In genomic region chr13:77918391-77919261, GRCh38 we compare ENCODE assay signal across 8 cellular contexts. TPM values are rescaled to one million over a fixed set of nuclear protein-coding genes. Genes with fewer than 3 reads are reported as not detected.
DNase-seq lines count a peak whose midpoint lies in the region; ATAC-seq, FAIRE-seq and TF ChIP-seq lines count a peak whose summit lies in the region.

EDNRB (minus strand) TSS chr13:77918831; CDS start chr13:77918573, 258 bp downstream.

- intact Hi-C loops in HepG2 (cut with micrococcal nuclease; ENCODE audit: unreplicated experiment) (no loop called here), natural killer cell (cut with micrococcal nuclease) (no loop called here)

- CTCF ChIA-PET in HepG2 (lab: Yijun Ruan, JAX; ENCODE audit: low intra/inter-chr PET ratio, low total read pairs): no interaction called here

- H3K9me3 Mint-ChIP-seq in natural killer cell: no peaks in the 10 kb centered on the region

- TF ChIP-seq CTCF in liver (IDR thresholded peaks at IDR 0.05; ENCODE audit: low read depth, low read length, missing input control) (peak; percentile 12), HepG2 (CRISPR knock-in tag; IDR thresholded peaks at IDR 0.05) (no peak), foreskin keratinocyte (conservative IDR thresholded peaks at IDR 0.05) (no peak), natural killer cell (IDR thresholded peaks at IDR 0.05) (no peak)

- no peak for TF ChIP-seq POLR2A in HepG2 (IDR thresholded peaks at IDR 0.05; ENCODE audit: insufficient read depth in 1 of 2, low read depth in 2 of 2, low read length in 2 of 2)

- no peak within 1 kb of the TSS for H3K4me2 ChIP-seq in HepG2 (ENCODE audit: low read depth, low read length)

- H4K20me1 ChIP-seq in HepG2 (ENCODE audit: insufficient read depth, low read length): no peaks in the 10 kb centered on the region

- H3K9me3 ChIP-seq in liver (ENCODE audit: control insufficient read depth in 4 of 4, low read length in 3 of 4) (no peaks in the 10 kb centered on the region), HepG2 (ENCODE audit: low read length) (peaks cover 14% of the 10 kb centered on the region; the same call in 1 of the 2 replicates)

- H3K27me3 ChIP-seq in liver (ENCODE audit: control insufficient read depth in 4 of 4, insufficient read depth in 4 of 4, low read length in 3 of 4) (peaks cover 0 to 3% (median 0%) of the 10 kb centered on the region in 4 donors), HepG2 (ENCODE audit: control insufficient read depth in 1 of 2, insufficient read depth in 2 of 2, low read length in 2 of 2) (no peaks in the 10 kb centered on the region), foreskin keratinocyte (peaks cover 61% of the 10 kb centered on the region)

- DNase-seq in HepG2 (ENCODE audit: low spot score): no peak
- peak; percentile 10 for DNase-seq in T1000 (lab: John Stamatoyannopoulos, UW)
- peak; percentile 22 to 48 for DNase-seq in foreskin keratinocyte
- DNase-seq in natural killer cell: no peak

- in situ Hi-C loops in HepG2 (cut with HindIII; ENCODE audit: extremely low pct_ligation_motif_present, low pct_unique_long_range_greater_than_20kb): no loop called here

- H3K27ac ChIP-seq in liver (ENCODE audit: low read depth in 1 of 2, low read length in 2 of 2): peak within 1 kb of the TSS; percentile 44 to 63
- no peak within 1 kb of the TSS for H3K27ac ChIP-seq in HepG2 (ENCODE audit: extremely low read length, insufficient read depth, low read length)
- no peak within 1 kb of the TSS for H3K27ac ChIP-seq in foreskin keratinocyte

- no peak within 1 kb of the TSS for H3K27ac Mint-ChIP-seq in natural killer cell

- H3K36me3 ChIP-seq in liver (ENCODE audit: control insufficient read depth in 4 of 4, insufficient read depth in 3 of 4, low read depth in 1 of 4, low read length in 3 of 4) (no peaks in the 10 kb centered on the region), HepG2 (replicated peaks in 1 of 2; ENCODE audit: control insufficient read depth in 1 of 2, insufficient read depth in 2 of 2, low read length in 2 of 2) (no peaks in the 10 kb centered on the region)

- H3K36me3 Mint-ChIP-seq in natural killer cell: no peaks in the 10 kb centered on the region

- H3K4me3 ChIP-seq in liver (ENCODE audit: low read depth in 1 of 3, low read length in 3 of 3) (peak within 1 kb of the TSS; percentile 1 to 63 (median 44)), HepG2 (replicated peaks in 1 of 3; ENCODE audit: insufficient read depth in 1 of 3, low read depth in 2 of 3, low read length in 3 of 3) (no peak within 1 kb of the TSS)

- FAIRE-seq in HepG2 (lab: Jason Lieb, UNC): no peak

- TF ChIP-seq EP300 in HepG2 (IDR thresholded peaks at IDR 0.05; ENCODE audit: low read depth in 2 of 2, low read length in 2 of 2) (no peak), HepG2 (CRISPR knock-in tag; IDR thresholded peaks at IDR 0.05; ENCODE audit: borderline replicate concordance) (no peak)

- no peaks in the 10 kb centered on the region for H3K79me2 ChIP-seq in HepG2 (ENCODE audit: insufficient read depth, low read length)

- peaks cover 0 to 6% (median 0%) of the 10 kb centered on the region in 4 donors for H3K4me1 ChIP-seq in liver (ENCODE audit: control insufficient read depth in 4 of 4, insufficient read depth in 4 of 4, low read length in 3 of 4)
- no peaks in the 10 kb centered on the region for H3K4me1 ChIP-seq in HepG2 (ENCODE audit: insufficient read depth, low read length)
- H3K4me1 ChIP-seq in foreskin keratinocyte: no peaks in the 10 kb centered on the region

- 5% methylated on average over 61 of the region's 61 CpGs for WGBS in liver
- 66% methylated on average over 25 of the region's 61 CpGs for WGBS in HepG2 (ENCODE audit: low lambda C conversion rate)

- H3K9ac ChIP-seq in liver (ENCODE audit: low read depth in 1 of 2, low read length in 2 of 2) (peak within 1 kb of the TSS; percentile 39 to 42), HepG2 (ENCODE audit: insufficient read depth, low read depth, low read length) (no peak within 1 kb of the TSS)

- H3K27me3 Mint-ChIP-seq in natural killer cell (ENCODE audit: low read depth in 2 of 2): peaks cover 13 to 34% of the 10 kb centered on the region in 2 donors

- no peaks in the 10 kb centered on the region for H3K4me1 Mint-ChIP-seq in natural killer cell

- no peak within 1 kb of the TSS for H3K4me3 Mint-ChIP-seq in natural killer cell

- H2AFZ ChIP-seq in HepG2 (ENCODE audit: low read length): no peak within 1 kb of the TSS

- TF ChIP-seq RAD21 in liver (IDR thresholded peaks at IDR 0.05) (peak in 1 of 2 donors; percentile 30), HepG2 (CRISPR knock-in tag; IDR thresholded peaks at IDR 0.05) (no peak)

- POLR2A ChIA-PET in HepG2 (lab: Yijun Ruan, JAX): no interaction called here

- no TSS peak for BruUV-seq in HepG2 (replicated peaks; lab: Mats Ljungman, UMichigan)

- ATAC-seq in HepG2 (no peak), foreskin keratinocyte (peak; percentile 78), natural killer cell (peak in 2 of 3 donors; percentile 32 to 34), GM19023 (IDR thresholded peaks at IDR 0.05; ENCODE audit: unreplicated experiment) (no peak), GM19452 (IDR thresholded peaks at IDR 0.05; ENCODE audit: unreplicated experiment) (no peak), GM18873 (IDR thresholded peaks at IDR 0.05; ENCODE audit: low FRiP score, unreplicated experiment) (no peak)

TF ChIP-seq in liver, 16 proteins besides CTCF, POLR2A, EP300 and RAD21:
- TF ChIP-seq MAX (IDR thresholded peaks at IDR 0.05) (peak; percentile 5), ATF3 (IDR thresholded peaks at IDR 0.05) (no peak), HNF4G (IDR thresholded peaks at IDR 0.05) (no peak)

TF ChIP-seq in HepG2, 621 proteins besides CTCF, POLR2A, EP300 and RAD21:
- TF ChIP-seq ZNF720 (CRISPR knock-in tag; IDR thresholded peaks at IDR 0.05) (no peak), FOXK2 (IDR thresholded peaks at IDR 0.05) (no peak), NRL (CRISPR knock-in tag; IDR thresholded peaks at IDR 0.05; ENCODE audit: borderline replicate concordance) (no peak), GABPA (IDR thresholded peaks at IDR 0.05; ENCODE audit: low read depth, low read length) (no peak), GABPA (CRISPR knock-in tag; IDR thresholded peaks at IDR 0.05; ENCODE audit: low read depth) (no peak), ZNF234 (CRISPR knock-in tag; conservative IDR thresholded peaks at IDR 0.05) (no peak), KDM4B (CRISPR knock-in tag; IDR thresholded peaks at IDR 0.05) (no peak), NFE2 (CRISPR knock-in tag; IDR thresholded peaks at IDR 0.05) (no peak), THAP9 (CRISPR knock-in tag; IDR thresholded peaks at IDR 0.05; ENCODE audit: borderline replicate concordance) (no peak)

RNA-seq across cellular contexts. Expression of gene EDNRB, which starts in this region (rescaled TPM):
- 10 to 100 TPM; 11.3 to 20.4 TPM for total RNA-seq in liver
- 10 to 100 TPM; 13.5 to 14.7 TPM for polyA plus RNA-seq in liver
- total RNA-seq in HepG2 (2016; rRNA removed; fragmentation: Illumina TruSeq; extraction: Trizol): not detected in 2 replicates
- total RNA-seq in HepG2 (2016; cell fraction: cytosol; rRNA removed; fragmentation: Illumina TruSeq; extraction: Trizol; ENCODE audit: low read depth): not detected in 2 replicates
- total RNA-seq in HepG2 (2016; cell fraction: insoluble cytoplasmic fraction; rRNA removed; fragmentation: Illumina TruSeq; extraction: Trizol): not detected in 2 replicates
- not detected in 2 replicates for total RNA-seq in HepG2 (2016; cell fraction: membrane; rRNA removed; fragmentation: Illumina TruSeq; extraction: Trizol)
- not detected in 2 replicates for total RNA-seq in HepG2 (2016; cell fraction: nucleus; rRNA removed; fragmentation: Illumina TruSeq; extraction: Trizol)
- not detected in 2 replicates for polyA plus RNA-seq in HepG2 (2011; rRNA removed)
- polyA plus RNA-seq in HepG2 (2011; cell fraction: cytosol; rRNA removed): not detected in 2 replicates
- not detected in 2 replicates for polyA plus RNA-seq in HepG2 (2011; cell fraction: nucleus; rRNA removed)
- not detected in 2 replicates for polyA plus RNA-seq in HepG2 (2012)
- polyA plus RNA-seq in HepG2 (2016; cell fraction: cytosol; fragmentation: Illumina TruSeq; extraction: Trizol; ENCODE audit: low read depth): not detected in 2 replicates
- not detected in 2 replicates for polyA plus RNA-seq in HepG2 (2016; cell fraction: insoluble cytoplasmic fraction; fragmentation: Illumina TruSeq; extraction: Trizol; ENCODE audit: low read depth)
- polyA plus RNA-seq in HepG2 (2016; cell fraction: membrane; fragmentation: Illumina TruSeq; extraction: Trizol; ENCODE audit: low read depth): not detected in 2 replicates
- polyA plus RNA-seq in HepG2 (2016; cell fraction: nucleus; fragmentation: Illumina TruSeq; extraction: Trizol; ENCODE audit: insufficient read depth, low read depth): not detected in 2 replicates
- not detected in 2 replicates for polyA minus RNA-seq in HepG2 (2011; rRNA and poly(A)+ RNA removed; ENCODE audit: low replicate concordance)
- polyA minus RNA-seq in HepG2 (2011; cell fraction: cytosol; rRNA and poly(A)+ RNA removed): not detected in 2 replicates
- not detected in 2 replicates for polyA minus RNA-seq in HepG2 (2011; cell fraction: nucleus; rRNA and poly(A)+ RNA removed)
- total RNA-seq in foreskin keratinocyte: not detected in 2 replicates
- not detected in 2 replicates for polyA plus RNA-seq in foreskin keratinocyte
- total RNA-seq in natural killer cell: not detected

Comparison
In these comparisons a context has a peak if more than half of its experiments do, and no peak if none do; other contexts are left out.
1. RNA of gene EDNRB (total RNA-seq): 11.3 to 20.4 TPM in liver; not detected in HepG2, not detected in foreskin keratinocyte and not detected in natural killer cell; every median in the first group is over 10 times any median in the second.
2. RNA of gene EDNRB (polyA plus RNA-seq): 13.5 to 14.7 TPM in liver; not detected in foreskin keratinocyte and not detected in HepG2; every median in the first group is over 10 times any median in the second.
3. H3K27ac ChIP-seq: peak in liver (2 of 2); none in HepG2 (single experiment) and foreskin keratinocyte (single experiment).
4. H3K4me3 ChIP-seq: peak in liver (3 of 3); none in HepG2 (0 of 3).
5. Peak in DNase-seq and ATAC-seq in foreskin keratinocyte; RNA of the gene not detected or under 1 TPM.
6. Peak in ATAC-seq in natural killer cell; RNA of the gene not detected or under 1 TPM.